ENCODE assay signal across 8 cellular contexts in genomic region chr2:178193823-178194599, GRCh38. TPM values are rescaled to one million over a fixed set of nuclear protein-coding genes. Genes with fewer than 3 reads are reported as not detected.
DNase-seq lines count a peak whose midpoint lies in the region; ATAC-seq and TF ChIP-seq lines count a peak whose summit lies in the region.

OSBPL6 (plus strand) TSS chr2:178194512; CDS start chr2:178306185, 111,673 bp downstream.

- peak; percentile 91 for TF ChIP-seq POLR2A in right lobe of liver (IDR thresholded peaks at IDR 0.05)

- peak within 1 kb of the TSS; percentile 76 for H3K4me3 ChIP-seq in AG04450 (ENCODE audit: low read depth, low read length)
- peak within 1 kb of the TSS; percentile 63 to 85 (median 82) for H3K4me3 ChIP-seq in right lobe of liver

- H3K27me3 ChIP-seq in AG04450 (ENCODE audit: control insufficient read depth, insufficient read depth, low read length), result no peaks in the 10 kb centered on the region
- H3K27me3 ChIP-seq in right lobe of liver, result no peaks in the 10 kb centered on the region

- 0% methylated on average over 11 of the region's 90 CpGs for WGBS in right lobe of liver (ENCODE audit: insufficient coverage, low coverage, low lambda C conversion rate, missing lambda C conversion rate)

- POLR2A ChIA-PET in AG04450 (lab: Yijun Ruan, JAX), result interaction anchor here (0.6 kb wide), 1 partner anchor 323 kb away, joined by 5 read pairs; no protein-coding TSS in a partner anchor

- intact Hi-C loops in right lobe of liver (cut with DNase I), result no loop called here

- CTCF ChIA-PET in AG04450 (lab: Charles Lee), result interaction anchor here (0.9 to 1.0 kb wide), 2 partner anchors 210 to 221 kb away, joined by 3 to 4 read pairs; no protein-coding TSS in a partner anchor

- H3K4me1 ChIP-seq in right lobe of liver, result peaks cover 0 to 12% (median 4%) of the 10 kb centered on the region in 4 donors

- H3K9me3 ChIP-seq in AG04450 (ENCODE audit: control insufficient read depth, insufficient read depth, low read length) (peaks cover 5% of the 10 kb centered on the region; the same call in 1 of the 2 replicates), right lobe of liver (no peaks in the 10 kb centered on the region)

- H3K27ac ChIP-seq in AG04450 (ENCODE audit: low read depth, low read length), result peak within 1 kb of the TSS; percentile 31
- H3K27ac ChIP-seq in right lobe of liver, result peak within 1 kb of the TSS; percentile 84 to 97 (median 87)

- DNase-seq in AG04450 (ENCODE audit: low read depth, low spot score), result no peak
- DNase-seq in NCI-H2227 treated with DMSO at 0.1 percent for 48 hours (lab: John Stamatoyannopoulos, UW), result peak; percentile 88
- DNase-seq in activated CD4-positive, alpha-beta T cell treated with anti-CD3 and anti-CD28 coated beads for 48 hours, result peak; percentile 71
- peak; percentile 48 to 93 for DNase-seq in dermis microvascular lymphatic vessel endothelial cell (ENCODE audit: low read depth in 2 of 2)
- peak; percentile 89 to 90 (median 90) for DNase-seq in right lobe of liver
- peak; percentile 39 to 58 for DNase-seq in stimulated activated CD4-positive, alpha-beta T cell treated with anti-CD3 and anti-CD28 coated beads, Interleukin-2, amount 100 ng/mL, for 48 hours

- peak; percentile 93 for ATAC-seq in GM18868 (IDR thresholded peaks at IDR 0.05; ENCODE audit: unreplicated experiment)
- ATAC-seq in HG03097 (IDR thresholded peaks at IDR 0.05; ENCODE audit: low FRiP score, unreplicated experiment), result peak; percentile 91
- peak; percentile 91 to 97 (median 94) for ATAC-seq in right lobe of liver

- no peaks in the 10 kb centered on the region for H3K36me3 ChIP-seq in right lobe of liver

- TF ChIP-seq CTCF in AG04450 (IDR thresholded peaks at IDR 0.05; ENCODE audit: low read depth, low read length), result no peak
- peak; percentile 27 to 46 (median 33) for TF ChIP-seq CTCF in right lobe of liver (IDR thresholded peaks at IDR 0.05)

RNA-seq across cellular contexts. Expression of gene OSBPL6, which starts in this region (rescaled TPM):
- polyA plus RNA-seq in AG04450 (2011; rRNA removed), result 4.5 and 5.0 TPM in 2 replicates
- 3.8 and 5.2 TPM in 2 replicates for polyA minus RNA-seq in AG04450 (2011; rRNA and poly(A)+ RNA removed)
- total RNA-seq in dermis microvascular lymphatic vessel endothelial cell, result 3.9 and 8.7 TPM in 2 replicates
- 1 to 10 TPM; 2.4 to 4.1 (median 3.1) TPM for total RNA-seq in right lobe of liver
